Comparison of ENCODE assay signal across 9 cellular contexts in the genomic region with DNA sequence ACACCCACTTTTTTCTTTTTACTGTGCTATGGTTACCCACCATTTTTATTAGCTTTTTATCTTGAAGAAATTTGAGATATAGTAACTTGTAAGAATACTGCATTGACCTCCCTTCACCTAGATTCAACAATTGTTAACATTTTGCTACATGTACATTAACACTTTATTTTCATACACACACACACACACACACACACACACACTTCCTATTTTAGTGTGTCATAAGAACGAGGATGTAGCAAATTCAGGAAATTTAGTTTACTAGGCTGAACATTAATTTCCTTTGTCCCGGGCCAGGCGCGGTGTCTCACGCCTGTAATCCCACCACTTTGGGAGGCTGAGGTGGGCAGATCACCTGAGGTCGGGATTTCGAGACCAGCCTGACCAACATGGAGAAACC. TPM values are rescaled to one million over a fixed set of nuclear protein-coding genes. Genes with fewer than 3 reads are reported as not detected.
DNase-seq lines count a peak whose midpoint lies in the region; ATAC-seq and TF ChIP-seq lines count a peak whose summit lies in the region.
"Had no signal": no experiment of that assay in that cellular context is flagged by ENCODE, and none has a peak within 500 bp of the region (broad histone marks: within the 10 kb centered on the region; RNA-seq: fewer than 3 reads in every experiment).

No MANE protein-coding gene starts in this region.

- H3K4me3 ChIP-seq in left ventricle myocardium inferior: peak overlapping the region; percentile 100

- H3K36me3 ChIP-seq in left ventricle myocardium inferior: peaks cover 1% of the 10 kb centered on the region

- no peak for TF ChIP-seq CTCF in left ventricle myocardium inferior (IDR thresholded peaks at IDR 0.05; ENCODE audit: borderline replicate concordance)

- H3K4me1 Mint-ChIP-seq in activated T-helper 17 cell treated with anti-CD3 and anti-CD28 coated beads, Interleukin-2, amount 50 U/mL, for 72 hours: no peaks in the 10 kb centered on the region
- H3K4me1 Mint-ChIP-seq in memory B cell: peaks cover 7% of the 10 kb centered on the region

- no peaks in the 10 kb centered on the region for H3K27me3 ChIP-seq in left ventricle myocardium inferior (ENCODE audit: low read depth)

- intact Hi-C loops in left ventricle myocardium inferior (cut with micrococcal nuclease) (loop anchor here (10.0 kb wide), 1 partner anchor 55 kb away; no protein-coding TSS in a partner anchor), left cardiac atrium (cut with DNase I) (no loop called here)

- peaks cover 49% of the 10 kb centered on the region for H3K4me1 ChIP-seq in left ventricle myocardium inferior

- ATAC-seq in left cardiac atrium (no peak), memory B cell (ENCODE audit: low read depth) (no peak)
- no peak for ATAC-seq in activated T-helper 17 cell treated with anti-CD3 and anti-CD28 coated beads, Interleukin-2, amount 50 U/mL, for 72 hours (replicated peaks)

- H3K9me3 ChIP-seq in left ventricle myocardium inferior (replicated peaks): no peaks in the 10 kb centered on the region

- peaks cover 26% of the 10 kb centered on the region for H3K36me3 Mint-ChIP-seq in activated T-helper 17 cell treated with anti-CD3 and anti-CD28 coated beads, Interleukin-2, amount 50 U/mL, for 72 hours (ENCODE audit: low read depth)
- no peaks in the 10 kb centered on the region for H3K36me3 Mint-ChIP-seq in memory B cell

- no peaks in the 10 kb centered on the region for H3K27me3 Mint-ChIP-seq in activated T-helper 17 cell treated with anti-CD3 and anti-CD28 coated beads, Interleukin-2, amount 50 U/mL, for 72 hours
- no peaks in the 10 kb centered on the region for H3K27me3 Mint-ChIP-seq in memory B cell

- peak overlapping the region; percentile 93 for H3K27ac ChIP-seq in left ventricle myocardium inferior (replicated peaks)

- H3K9me3 Mint-ChIP-seq in activated T-helper 17 cell treated with anti-CD3 and anti-CD28 coated beads, Interleukin-2, amount 50 U/mL, for 72 hours: no peaks in the 10 kb centered on the region
- H3K9me3 Mint-ChIP-seq in memory B cell: no peaks in the 10 kb centered on the region

- peak overlapping the region; percentile 92 for H3K27ac Mint-ChIP-seq in activated T-helper 17 cell treated with anti-CD3 and anti-CD28 coated beads, Interleukin-2, amount 50 U/mL, for 72 hours
- H3K27ac Mint-ChIP-seq in memory B cell: peak overlapping the region; percentile 98

- peak overlapping the region; percentile 91 for H3K4me3 Mint-ChIP-seq in activated T-helper 17 cell treated with anti-CD3 and anti-CD28 coated beads, Interleukin-2, amount 50 U/mL, for 72 hours
- peak overlapping the region; percentile 68 for H3K4me3 Mint-ChIP-seq in memory B cell

- DNase-seq in left ventricle myocardium inferior: no peak
- DNase-seq in left cardiac atrium: no peak
- DNase-seq in memory B cell (ENCODE audit: low spot score in 2 of 2): no peak
- DNase-seq in putamen (ENCODE audit: low spot score): no peak
- DNase-seq in NCI-H146 (lab: John Stamatoyannopoulos, UW): no peak
- DNase-seq in RKO (ENCODE audit: low spot score): no peak
- DNase-seq in glomerular visceral epithelial cell (ENCODE audit: extremely low spot score): no peak
- DNase-seq: caudate nucleus had no signal

RNA-seq across cellular contexts. Expression of gene ATP6V1E1, which starts 1.1 kb away (rescaled TPM):
- 213 TPM for total RNA-seq in left ventricle myocardium inferior
- 100 to 1,000 TPM; 142 to 191 TPM for total RNA-seq in left cardiac atrium
- total RNA-seq in activated T-helper 17 cell treated with anti-CD3 and anti-CD28 coated beads, Interleukin-2, amount 50 U/mL, for 72 hours: 10 to 100 TPM; 73.2 to 97.1 TPM

RNA-seq across cellular contexts. Expression of gene BCL2L13, which starts 8.9 kb away (rescaled TPM):
- total RNA-seq in left ventricle myocardium inferior (111 TPM), left cardiac atrium (10 to 100 TPM; 51.2 to 59.7 TPM)
- total RNA-seq in activated T-helper 17 cell treated with anti-CD3 and anti-CD28 coated beads, Interleukin-2, amount 50 U/mL, for 72 hours: 10 to 100 TPM; 25.1 to 31.4 TPM
